In genomic region chr3:170949211-170949610, GRCh38 we compare ENCODE assay signal across 29 cellular contexts.
"Had no signal": no experiment of that assay in that cellular context is flagged by ENCODE, and none has a peak within 500 bp of the region (broad histone marks: within the 10 kb centered on the region; RNA-seq: fewer than 3 reads in every experiment).

No MANE protein-coding gene starts in this region.

- H3K27ac ChIP-seq: stomach, suprapubic skin, testis, thoracic aorta, thyroid gland, tibial artery, tibial nerve, transverse colon, upper lobe of left lung, upper lobe of right lung, uterus, vagina had no signal

- H3K4me3 ChIP-seq: stomach, suprapubic skin, testis, thoracic aorta, thyroid gland, tibial artery, tibial nerve, transverse colon, upper lobe of left lung, upper lobe of right lung, uterus, vagina had no signal

- H3K9me3 ChIP-seq: stomach, suprapubic skin, testis, thoracic aorta, thyroid gland, transverse colon, upper lobe of left lung, upper lobe of right lung, uterus, vagina had no signal

- FAIRE-seq: urothelium cell line had no signal

- H3K4me3 Mint-ChIP-seq: stimulated activated effector memory CD8-positive, alpha-beta T cell treated with anti-CD3 and anti-CD28 coated beads, Interleukin-12 subunit alpha, Interleukin-12 subunit beta, amount 100 ng/mL, for 72 hours; stimulated activated memory B cell treated with anti-CD40 and anti-IgM and Interleukin-4, amounts not matched to agents 10 μg/mL and 1 μg/mL and 100 μg/mL, for 72 hours; stimulated activated naive B cell treated with anti-CD40 and anti-IgM and Interleukin-4, amounts not matched to agents 10 μg/mL and 1 μg/mL and 100 μg/mL, for 72 hours; stimulated activated naive CD8-positive, alpha-beta T cell treated with anti-CD3 and anti-CD28 coated beads, Interleukin-15, amount 100 ng/mL, for 72 hours; stimulated activated naive CD8-positive, alpha-beta T cell treated with anti-CD3 and anti-CD28 coated beads, Interleukin-15, Interleukin-2, amounts not matched to agents 100 ng/mL and 50 ng/mL, for 24 hours; type B pancreatic cell had no signal

- H3K27me3 Mint-ChIP-seq: type B pancreatic cell had no signal

- H3K4me1 ChIP-seq: stomach, suprapubic skin, testis, thyroid gland, tibial artery, tibial nerve, transverse colon, upper lobe of left lung, upper lobe of right lung, uterus, vagina had no signal

- H3K9me3 Mint-ChIP-seq: stimulated activated effector memory CD8-positive, alpha-beta T cell treated with anti-CD3 and anti-CD28 coated beads, Interleukin-12 subunit alpha, Interleukin-12 subunit beta, amount 100 ng/mL, for 72 hours; stimulated activated naive B cell treated with anti-CD40 and anti-IgM and Interleukin-4, amounts not matched to agents 10 μg/mL and 1 μg/mL and 100 μg/mL, for 72 hours; stimulated activated naive CD8-positive, alpha-beta T cell treated with anti-CD3 and anti-CD28 coated beads, Interleukin-15, amount 100 ng/mL, for 72 hours; stimulated activated naive CD8-positive, alpha-beta T cell treated with anti-CD3 and anti-CD28 coated beads, Interleukin-15, Interleukin-2, amounts not matched to agents 100 ng/mL and 50 ng/mL, for 24 hours; type B pancreatic cell had no signal

- H3K27me3 ChIP-seq: stomach, suprapubic skin, testis, thyroid gland, tibial artery, tibial nerve, transverse colon, upper lobe of left lung, upper lobe of right lung, uterus, vagina had no signal

- H3K36me3 ChIP-seq: stomach, suprapubic skin, thoracic aorta, thyroid gland, tibial artery, tibial nerve, transverse colon, upper lobe of left lung, upper lobe of right lung, uterus, vagina had no signal

- ATAC-seq: stimulated activated effector memory CD8-positive, alpha-beta T cell treated with anti-CD3 and anti-CD28 coated beads, Interleukin-12 subunit alpha, Interleukin-12 subunit beta, amount 100 ng/mL, for 72 hours; stimulated activated memory B cell treated with anti-CD40 and anti-IgM and Interleukin-4, amounts not matched to agents 10 μg/mL and 1 μg/mL and 100 μg/mL, for 72 hours; stimulated activated naive B cell treated with anti-CD40 and anti-IgM and Interleukin-4, amounts not matched to agents 10 μg/mL and 1 μg/mL and 100 μg/mL, for 72 hours; stimulated activated naive CD8-positive, alpha-beta T cell treated with anti-CD3 and anti-CD28 coated beads, Interleukin-15, amount 100 ng/mL, for 72 hours; stimulated activated naive CD8-positive, alpha-beta T cell treated with anti-CD3 and anti-CD28 coated beads, Interleukin-15, Interleukin-2, amounts not matched to agents 100 U/mL and 50 U/mL, for 24 hours; upper lobe of right lung had no signal

- H3K36me3 Mint-ChIP-seq: stimulated activated effector memory CD8-positive, alpha-beta T cell treated with anti-CD3 and anti-CD28 coated beads, Interleukin-12 subunit alpha, Interleukin-12 subunit beta, amount 100 ng/mL, for 72 hours; stimulated activated memory B cell treated with anti-CD40 and anti-IgM and Interleukin-4, amounts not matched to agents 10 μg/mL and 1 μg/mL and 100 μg/mL, for 72 hours; stimulated activated naive B cell treated with anti-CD40 and anti-IgM and Interleukin-4, amounts not matched to agents 10 μg/mL and 1 μg/mL and 100 μg/mL, for 72 hours; type B pancreatic cell had no signal

- H3K4me1 Mint-ChIP-seq: stimulated activated effector memory CD8-positive, alpha-beta T cell treated with anti-CD3 and anti-CD28 coated beads, Interleukin-12 subunit alpha, Interleukin-12 subunit beta, amount 100 ng/mL, for 72 hours; stimulated activated memory B cell treated with anti-CD40 and anti-IgM and Interleukin-4, amounts not matched to agents 10 μg/mL and 1 μg/mL and 100 μg/mL, for 72 hours; stimulated activated naive B cell treated with anti-CD40 and anti-IgM and Interleukin-4, amounts not matched to agents 10 μg/mL and 1 μg/mL and 100 μg/mL, for 72 hours; stimulated activated naive CD8-positive, alpha-beta T cell treated with anti-CD3 and anti-CD28 coated beads, Interleukin-15, amount 100 ng/mL, for 72 hours had no signal

- DNase-seq: stimulated activated CD4-positive, alpha-beta T cell treated with anti-CD3 and anti-CD28 coated beads, Interleukin-2, amount 100 ng/mL, for 48 hours; stimulated activated CD4-positive, alpha-beta T cell treated with anti-CD3 and anti-CD28 coated beads, Interleukin-4, amount 100 ng/mL, for 1 hour; stimulated activated CD4-positive, alpha-beta T cell treated with anti-CD3 and anti-CD28 coated beads, Interleukin-4, amount 100 ng/mL, for 24 hours; stimulated activated CD4-positive, alpha-beta T cell treated with anti-CD3 and anti-CD28 coated beads, Interleukin-4, amount 100 ng/mL, for 4 hours; stimulated activated CD8-positive, alpha-beta memory T cell treated with anti-CD3 and anti-CD28 coated beads, Interleukin-4, amount 100 ng/mL, for 48 hours; stimulated activated naive B cell treated with anti-CD40 and anti-IgM and Interleukin-4, amounts not matched to agents 10 μg/mL and 1 μg/mL and 100 μg/mL, for 72 hours; stimulated activated naive CD4-positive, alpha-beta T cell; stimulated activated naive CD4-positive, alpha-beta T cell treated with Interleukin-2 at 50 U/mL for 16 hours; stimulated activated naive CD8-positive, alpha-beta T cell treated with anti-CD3 and anti-CD28 coated beads, Interleukin-15, amount 100 ng/mL, for 72 hours; stimulated activated naive CD8-positive, alpha-beta T cell treated with anti-CD3 and anti-CD28 coated beads, Interleukin-15, Interleukin-2, amounts not matched to agents 100 U/mL and 50 U/mL, for 24 hours; stomach; substantia nigra; testis; thyroid gland; tibial artery; transverse colon; trophoblast cell; upper lobe of left lung; upper lobe of right lung; uterus had no signal

- H3K27ac Mint-ChIP-seq: stimulated activated effector memory CD8-positive, alpha-beta T cell treated with anti-CD3 and anti-CD28 coated beads, Interleukin-12 subunit alpha, Interleukin-12 subunit beta, amount 100 ng/mL, for 72 hours; stimulated activated memory B cell treated with anti-CD40 and anti-IgM and Interleukin-4, amounts not matched to agents 10 μg/mL and 1 μg/mL and 100 μg/mL, for 72 hours; stimulated activated naive B cell treated with anti-CD40 and anti-IgM and Interleukin-4, amounts not matched to agents 10 μg/mL and 1 μg/mL and 100 μg/mL, for 72 hours; stimulated activated naive CD8-positive, alpha-beta T cell treated with anti-CD3 and anti-CD28 coated beads, Interleukin-15, Interleukin-2, amounts not matched to agents 100 ng/mL and 50 ng/mL, for 24 hours; type B pancreatic cell had no signal
